ENCODE assay signal across 1 cellular context in the genomic region with DNA sequence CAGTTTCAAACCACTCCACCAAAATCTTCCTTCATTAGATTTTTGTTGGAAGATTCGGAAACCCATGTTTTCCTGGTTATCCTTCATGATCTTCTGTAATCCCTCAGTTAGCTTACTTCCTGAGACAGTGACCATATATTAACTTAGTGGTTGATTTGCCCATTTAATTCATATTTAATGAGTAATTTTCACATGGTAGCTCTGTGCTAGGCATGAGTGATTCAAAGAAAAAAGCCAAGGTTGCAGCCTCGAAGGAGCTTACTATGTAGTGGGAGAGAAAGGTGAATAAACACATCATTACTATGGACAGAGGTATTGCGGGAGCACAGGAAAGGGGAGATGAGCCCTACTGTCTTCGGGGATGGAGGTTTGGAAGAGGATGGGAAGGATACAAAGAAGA.
TF ChIP-seq lines count a peak whose summit lies in the region.

No MANE protein-coding gene starts in this region.

TF ChIP-seq in IMR-90, 13 proteins besides CTCF, POLR2A, EP300 and RAD21:
- TF ChIP-seq MXI1 (IDR thresholded peaks at IDR 0.05; ENCODE audit: borderline replicate concordance, low read depth, low read length) (no peak), RCOR1 (IDR thresholded peaks at IDR 0.05; ENCODE audit: insufficient replicate concordance, low read length) (no peak), NFE2L2 (IDR thresholded peaks at IDR 0.05; ENCODE audit: low read depth, low read length) (no peak), RFX5 (IDR thresholded peaks at IDR 0.05; ENCODE audit: low read depth, low read length) (no peak), MAZ (IDR thresholded peaks at IDR 0.05; ENCODE audit: borderline replicate concordance, low read depth, low read length) (no peak), ELK1 (IDR thresholded peaks at IDR 0.05; ENCODE audit: borderline replicate concordance, low read depth, low read length) (no peak), CHD1 (IDR thresholded peaks at IDR 0.05; ENCODE audit: low read depth, low read length) (no peak), CEBPB (IDR thresholded peaks at IDR 0.05; ENCODE audit: low read depth, low read length) (no peak), MAFK (IDR thresholded peaks at IDR 0.05; ENCODE audit: low read depth, low read length) (no peak), FOS (IDR thresholded peaks at IDR 0.05; ENCODE audit: low read depth, low read length) (no peak), BHLHE40 (IDR thresholded peaks at IDR 0.05; ENCODE audit: low read depth, low read length) (no peak), SMC3 (IDR thresholded peaks at IDR 0.05; ENCODE audit: low read depth, low read length) (no peak)
- TF ChIP-seq, protein P1, sequence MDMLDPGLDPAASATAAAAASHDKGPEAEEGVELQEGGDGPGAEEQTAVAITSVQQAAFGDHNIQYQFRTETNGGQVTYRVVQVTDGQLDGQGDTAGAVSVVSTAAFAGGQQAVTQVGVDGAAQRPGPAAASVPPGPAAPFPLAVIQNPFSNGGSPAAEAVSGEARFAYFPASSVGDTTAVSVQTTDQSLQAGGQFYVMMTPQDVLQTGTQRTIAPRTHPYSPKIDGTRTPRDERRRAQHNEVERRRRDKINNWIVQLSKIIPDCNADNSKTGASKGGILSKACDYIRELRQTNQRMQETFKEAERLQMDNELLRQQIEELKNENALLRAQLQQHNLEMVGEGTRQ (IDR thresholded peaks at IDR 0.05; ENCODE audit: low read depth, low read length), result no peak
